Comparison of ENCODE assay signal across 1 cellular context in genomic region chr14:64082837-64083236, GRCh38.
TF ChIP-seq lines count a peak whose summit lies in the region.

No MANE protein-coding gene starts in this region.

TF ChIP-seq in GM23338, 12 proteins besides CTCF, POLR2A, EP300 and RAD21 (continued from another document):
- TF ChIP-seq NANOG (IDR thresholded peaks at IDR 0.05; ENCODE audit: borderline replicate concordance): no peak
- TF ChIP-seq EZH2phosphoT487 (IDR thresholded peaks at IDR 0.05; ENCODE audit: unreplicated experiment): no peak
- TF ChIP-seq POLR2AphosphoS5 (IDR thresholded peaks at IDR 0.05; ENCODE audit: low read depth): no peak
- TF ChIP-seq JUNB (IDR thresholded peaks at IDR 0.05; ENCODE audit: unreplicated experiment): no peak
- TF ChIP-seq, protein P1, sequence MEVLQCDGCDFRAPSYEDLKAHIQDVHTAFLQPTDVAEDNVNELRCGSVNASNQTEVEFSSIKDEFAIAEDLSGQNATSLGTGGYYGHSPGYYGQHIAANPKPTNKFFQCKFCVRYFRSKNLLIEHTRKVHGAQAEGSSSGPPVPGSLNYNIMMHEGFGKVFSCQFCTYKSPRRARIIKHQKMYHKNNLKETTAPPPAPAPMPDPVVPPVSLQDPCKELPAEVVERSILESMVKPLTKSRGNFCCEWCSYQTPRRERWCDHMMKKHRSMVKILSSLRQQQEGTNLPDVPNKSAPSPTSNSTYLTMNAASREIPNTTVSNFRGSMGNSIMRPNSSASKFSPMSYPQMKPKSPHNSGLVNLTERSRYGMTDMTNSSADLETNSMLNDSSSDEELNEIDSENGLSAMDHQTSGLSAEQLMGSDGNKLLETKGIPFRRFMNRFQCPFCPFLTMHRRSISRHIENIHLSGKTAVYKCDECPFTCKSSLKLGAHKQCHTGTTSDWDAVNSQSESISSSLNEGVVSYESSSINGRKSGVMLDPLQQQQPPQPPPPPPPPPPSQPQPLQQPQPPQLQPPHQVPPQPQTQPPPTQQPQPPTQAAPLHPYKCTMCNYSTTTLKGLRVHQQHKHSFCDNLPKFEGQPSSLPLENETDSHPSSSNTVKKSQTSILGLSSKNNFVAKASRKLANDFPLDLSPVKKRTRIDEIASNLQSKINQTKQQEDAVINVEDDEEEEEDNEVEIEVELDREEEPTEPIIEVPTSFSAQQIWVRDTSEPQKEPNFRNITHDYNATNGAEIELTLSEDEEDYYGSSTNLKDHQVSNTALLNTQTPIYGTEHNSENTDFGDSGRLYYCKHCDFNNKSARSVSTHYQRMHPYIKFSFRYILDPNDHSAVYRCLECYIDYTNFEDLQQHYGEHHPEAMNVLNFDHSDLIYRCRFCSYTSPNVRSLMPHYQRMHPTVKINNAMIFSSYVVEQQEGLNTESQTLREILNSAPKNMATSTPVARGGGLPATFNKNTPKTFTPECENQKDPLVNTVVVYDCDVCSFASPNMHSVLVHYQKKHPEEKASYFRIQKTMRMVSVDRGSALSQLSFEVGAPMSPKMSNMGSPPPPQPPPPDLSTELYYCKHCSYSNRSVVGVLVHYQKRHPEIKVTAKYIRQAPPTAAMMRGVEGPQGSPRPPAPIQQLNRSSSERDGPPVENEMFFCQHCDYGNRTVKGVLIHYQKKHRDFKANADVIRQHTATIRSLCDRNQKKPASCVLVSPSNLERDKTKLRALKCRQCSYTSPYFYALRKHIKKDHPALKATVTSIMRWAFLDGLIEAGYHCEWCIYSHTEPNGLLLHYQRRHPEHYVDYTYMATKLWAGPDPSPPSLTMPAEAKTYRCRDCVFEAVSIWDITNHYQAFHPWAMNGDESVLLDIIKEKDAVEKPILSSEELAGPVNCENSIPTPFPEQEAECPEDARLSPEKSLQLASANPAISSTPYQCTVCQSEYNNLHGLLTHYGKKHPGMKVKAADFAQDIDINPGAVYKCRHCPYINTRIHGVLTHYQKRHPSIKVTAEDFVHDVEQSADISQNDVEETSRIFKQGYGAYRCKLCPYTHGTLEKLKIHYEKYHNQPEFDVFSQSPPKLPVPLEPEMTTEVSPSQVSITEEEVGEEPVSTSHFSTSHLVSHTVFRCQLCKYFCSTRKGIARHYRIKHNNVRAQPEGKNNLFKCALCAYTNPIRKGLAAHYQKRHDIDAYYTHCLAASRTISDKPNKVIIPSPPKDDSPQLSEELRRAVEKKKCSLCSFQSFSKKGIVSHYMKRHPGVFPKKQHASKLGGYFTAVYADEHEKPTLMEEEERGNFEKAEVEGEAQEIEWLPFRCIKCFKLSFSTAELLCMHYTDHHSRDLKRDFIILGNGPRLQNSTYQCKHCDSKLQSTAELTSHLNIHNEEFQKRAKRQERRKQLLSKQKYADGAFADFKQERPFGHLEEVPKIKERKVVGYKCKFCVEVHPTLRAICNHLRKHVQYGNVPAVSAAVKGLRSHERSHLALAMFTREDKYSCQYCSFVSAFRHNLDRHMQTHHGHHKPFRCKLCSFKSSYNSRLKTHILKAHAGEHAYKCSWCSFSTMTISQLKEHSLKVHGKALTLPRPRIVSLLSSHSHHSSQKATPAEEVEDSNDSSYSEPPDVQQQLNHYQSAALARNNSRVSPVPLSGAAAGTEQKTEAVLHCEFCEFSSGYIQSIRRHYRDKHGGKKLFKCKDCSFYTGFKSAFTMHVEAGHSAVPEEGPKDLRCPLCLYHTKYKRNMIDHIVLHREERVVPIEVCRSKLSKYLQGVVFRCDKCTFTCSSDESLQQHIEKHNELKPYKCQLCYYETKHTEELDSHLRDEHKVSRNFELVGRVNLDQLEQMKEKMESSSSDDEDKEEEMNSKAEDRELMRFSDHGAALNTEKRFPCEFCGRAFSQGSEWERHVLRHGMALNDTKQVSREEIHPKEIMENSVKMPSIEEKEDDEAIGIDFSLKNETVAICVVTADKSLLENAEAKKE (CRISPR knock-in tag; IDR thresholded peaks at IDR 0.05): no peak
- TF ChIP-seq, protein P2, sequence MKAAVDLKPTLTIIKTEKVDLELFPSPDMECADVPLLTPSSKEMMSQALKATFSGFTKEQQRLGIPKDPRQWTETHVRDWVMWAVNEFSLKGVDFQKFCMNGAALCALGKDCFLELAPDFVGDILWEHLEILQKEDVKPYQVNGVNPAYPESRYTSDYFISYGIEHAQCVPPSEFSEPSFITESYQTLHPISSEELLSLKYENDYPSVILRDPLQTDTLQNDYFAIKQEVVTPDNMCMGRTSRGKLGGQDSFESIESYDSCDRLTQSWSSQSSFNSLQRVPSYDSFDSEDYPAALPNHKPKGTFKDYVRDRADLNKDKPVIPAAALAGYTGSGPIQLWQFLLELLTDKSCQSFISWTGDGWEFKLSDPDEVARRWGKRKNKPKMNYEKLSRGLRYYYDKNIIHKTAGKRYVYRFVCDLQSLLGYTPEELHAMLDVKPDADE (IDR thresholded peaks at IDR 0.05): no peak
- no peak for TF ChIP-seq CREB1 (CRISPR knock-in tag; IDR thresholded peaks at IDR 0.05; ENCODE audit: low read depth)
